8 cellular contexts compared by ENCODE assay signal in the genomic region with DNA sequence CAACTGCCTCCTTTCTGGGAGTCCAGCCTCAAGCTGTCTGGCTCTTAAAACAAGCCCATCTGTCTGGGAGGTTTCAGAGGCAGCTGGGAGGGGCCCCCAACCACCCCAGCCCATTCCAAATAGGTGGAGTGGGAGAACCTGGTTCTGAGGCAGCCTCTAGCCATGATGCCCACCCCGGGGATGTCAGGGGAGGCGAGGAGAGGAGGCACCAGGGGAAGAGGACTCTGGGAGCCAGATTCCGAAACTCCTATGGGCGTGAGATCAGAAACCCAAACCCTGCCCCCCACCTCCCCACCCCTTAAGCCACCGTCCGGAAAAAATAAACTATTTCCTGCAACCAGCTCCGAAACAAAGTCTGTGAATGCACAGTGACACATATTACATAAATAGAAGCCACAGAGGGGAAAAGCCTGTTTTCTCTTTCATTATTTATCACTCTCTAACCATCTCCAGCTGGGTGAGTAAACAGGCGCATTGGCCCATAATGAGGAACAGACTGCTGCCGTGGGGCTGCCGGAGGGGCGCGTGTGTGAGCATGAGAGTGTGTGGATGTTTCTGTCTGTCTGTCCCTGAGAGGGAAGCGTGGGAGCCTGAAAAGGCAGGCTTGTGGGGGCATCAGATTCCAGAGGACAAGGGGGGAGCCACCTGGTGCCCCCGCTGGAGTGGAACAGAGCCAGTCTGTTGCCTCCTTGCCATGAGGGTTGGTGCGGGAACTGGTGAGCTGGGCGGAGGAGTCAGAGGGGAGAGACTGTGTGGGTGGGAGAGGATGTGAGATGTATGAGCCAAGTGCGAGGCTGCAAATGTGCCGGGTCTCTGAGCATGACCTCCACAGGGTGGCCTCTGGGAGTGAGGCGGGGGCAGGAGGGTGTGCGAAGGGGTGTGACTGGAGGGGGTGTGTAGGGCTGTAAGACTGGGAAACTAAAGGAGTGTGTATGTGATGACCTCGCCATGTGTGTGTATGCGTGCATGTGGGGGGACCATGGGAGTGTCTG. TPM values are rescaled to one million over a fixed set of nuclear protein-coding genes. Genes with fewer than 3 reads are reported as not detected.
A peak's percentile ranks its signal among the peaks of the same experiment; 100 is the strongest.
DNase-seq lines count a peak whose midpoint lies in the region; ATAC-seq and TF ChIP-seq lines count a peak whose summit lies in the region.

No MANE protein-coding gene starts in this region.

- H3K4me1 ChIP-seq in BE2C (peaks cover 11% of the 10 kb centered on the region), Peyer's patch (peaks cover 0 to 23% (median 0%) of the 10 kb centered on the region in 4 donors)

- H3K36me3 Mint-ChIP-seq in activated naive CD8-positive, alpha-beta T cell = no peaks in the 10 kb centered on the region
- H3K36me3 Mint-ChIP-seq in nephron progenitor cell (ENCODE audit: low read depth) = no peaks in the 10 kb centered on the region

- H3K27ac ChIP-seq in Peyer's patch = peak overlapping the region in 1 of 4 donors; percentile 74

- DNase-seq in BE2C = peak; percentile 66
- peak in 2 of 3 donors; percentile 68 to 76 for DNase-seq in Peyer's patch
- DNase-seq in nephron progenitor cell = peak; percentile 53
- no peak for DNase-seq in NCI-H1048 (lab: John Stamatoyannopoulos, UW)
- DNase-seq in ureter (ENCODE audit: low spot score) = no peak

- H3K9me3 ChIP-seq in BE2C (no peaks in the 10 kb centered on the region), Peyer's patch (no peaks in the 10 kb centered on the region)

- no peaks in the 10 kb centered on the region for H3K27me3 ChIP-seq in BE2C
- H3K27me3 ChIP-seq in Peyer's patch = no peaks in the 10 kb centered on the region

- H3K4me3 ChIP-seq in BE2C (ENCODE audit: low read depth, low read length) (peak overlapping the region; percentile 1; the same call in 1 of the 2 replicates), Peyer's patch (peak overlapping the region in 3 of 4 donors; percentile 7 to 23 (median 23))

- ATAC-seq in HG03060 (IDR thresholded peaks at IDR 0.05; ENCODE audit: low read depth, unreplicated experiment) = peak; percentile 83

- peaks cover 14% of the 10 kb centered on the region for H3K27me3 Mint-ChIP-seq in activated naive CD8-positive, alpha-beta T cell
- peaks cover 95% of the 10 kb centered on the region for H3K27me3 Mint-ChIP-seq in nephron progenitor cell (ENCODE audit: low read depth, poor library complexity)

- H3K27ac Mint-ChIP-seq in activated naive CD8-positive, alpha-beta T cell = peak overlapping the region; percentile 98
- H3K27ac Mint-ChIP-seq in nephron progenitor cell = peak overlapping the region; percentile 54

- in situ Hi-C loops in GM18951 (cut with MboI; ENCODE audit: low sequenced_read_pairs, unreplicated experiment) = no loop called here

- TF ChIP-seq POLR2A in GM18951 (IDR thresholded peaks at IDR 0.05; ENCODE audit: extremely low read depth, insufficient read depth, insufficient read length) (peak; percentile 13), Peyer's patch (IDR thresholded peaks at IDR 0.05) (no peak)

- H3K36me3 ChIP-seq in BE2C = no peaks in the 10 kb centered on the region
- no peaks in the 10 kb centered on the region for H3K36me3 ChIP-seq in Peyer's patch

- H3K4me3 Mint-ChIP-seq in activated naive CD8-positive, alpha-beta T cell = peak overlapping the region; percentile 87
- H3K4me3 Mint-ChIP-seq in nephron progenitor cell = peak overlapping the region; percentile 2

- TF ChIP-seq CTCF in BE2C (IDR thresholded peaks at IDR 0.05; ENCODE audit: low read depth, low read length) (no peak), Peyer's patch (IDR thresholded peaks at IDR 0.05) (no peak), nephron progenitor cell (IDR thresholded peaks at IDR 0.05) (no peak)

- H3K4me1 Mint-ChIP-seq in activated naive CD8-positive, alpha-beta T cell (ENCODE audit: low read depth) = peaks cover 28% of the 10 kb centered on the region
- peaks cover 64% of the 10 kb centered on the region for H3K4me1 Mint-ChIP-seq in nephron progenitor cell

- no peaks in the 10 kb centered on the region for H3K9me3 Mint-ChIP-seq in activated naive CD8-positive, alpha-beta T cell (ENCODE audit: low read depth)
- H3K9me3 Mint-ChIP-seq in nephron progenitor cell = no peaks in the 10 kb centered on the region

RNA-seq across cellular contexts. Expression of a gene that starts 14.3 kb away (rescaled TPM):
- 42.7 TPM for polyA plus RNA-seq in BE2C (2012; ENCODE audit: insufficient read depth, insufficient read length, low read depth)
- 10 to 100 TPM; 13.2 to 36.5 (median 20.0) TPM for total RNA-seq in Peyer's patch
- 25.1 TPM for total RNA-seq in ureter

Comparison
In these comparisons a context has a peak if more than half of its experiments do, and no peak if none do; other contexts are left out.
1. DNase-seq: peak in BE2C (single experiment), Peyer's patch (2 of 3) and nephron progenitor cell (single experiment); none in NCI-H1048 (single experiment) and ureter (single experiment).